22 cellular contexts compared by ENCODE assay signal in the genomic region with DNA sequence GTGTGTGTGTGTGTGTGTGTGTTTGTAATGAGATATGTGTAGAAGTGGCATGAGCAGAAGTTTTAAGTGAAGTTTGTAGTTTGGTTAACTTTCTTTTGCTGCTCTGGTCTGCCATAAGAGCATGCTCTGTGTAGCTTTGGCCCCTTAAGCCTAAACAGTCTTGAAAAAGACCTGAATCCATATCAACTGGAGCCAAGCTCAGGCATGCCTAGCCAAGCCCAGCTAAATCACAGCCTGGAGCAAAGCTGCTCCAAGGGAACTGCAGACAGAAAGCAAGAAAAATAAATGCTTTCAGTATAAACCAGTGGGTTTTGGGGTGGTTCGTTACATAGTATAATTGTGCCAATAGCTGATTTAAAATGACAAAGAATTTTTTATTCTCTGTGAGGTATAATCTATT.
DNase-seq lines count a peak whose midpoint lies in the region; ATAC-seq and TF ChIP-seq lines count a peak whose summit lies in the region.
"Had no signal": no experiment of that assay in that cellular context is flagged by ENCODE, and none has a peak within 500 bp of the region (broad histone marks: within the 10 kb centered on the region; RNA-seq: fewer than 3 reads in every experiment).

No MANE protein-coding gene starts in this region.

- TF ChIP-seq CTCF in epithelial cell of esophagus (IDR thresholded peaks at IDR 0.05; ENCODE audit: insufficient read depth, low read depth, low read length, missing control alignments) (no peak), neural progenitor cell (IDR thresholded peaks at IDR 0.05) (no peak)

- H3K4me3 Mint-ChIP-seq in neural progenitor cell, result no peak overlapping the region
- no peak overlapping the region for H3K4me3 Mint-ChIP-seq in activated T-cell treated with anti-CD3 and anti-CD28 coated beads, Interleukin-2, amount 50 U/mL, for 72 hours
- H3K4me3 Mint-ChIP-seq: CD4-positive, alpha-beta T cell had no signal

- no peaks in the 10 kb centered on the region for H3K9me3 ChIP-seq in Karpas-422 (ENCODE audit: low read length)
- H3K9me3 ChIP-seq in neural progenitor cell (ENCODE audit: low read depth), result no peaks in the 10 kb centered on the region
- H3K9me3 ChIP-seq: BLaER1 treated with 17β-estradiol and CSF1 and Interleukin-3, amounts not matched to agents 10 nM and 100 nM had no signal

- no peaks in the 10 kb centered on the region for H3K9me2 ChIP-seq in Karpas-422 (replicated peaks; ENCODE audit: insufficient read depth, low read length)

- H3K4me3 ChIP-seq in Karpas-422 (ENCODE audit: low read length) (no peak overlapping the region), epithelial cell of esophagus (ENCODE audit: low read length) (no peak overlapping the region), neural progenitor cell (no peak overlapping the region)
- H3K4me3 ChIP-seq: BLaER1 treated with 17β-estradiol and CSF1 and Interleukin-3, amounts not matched to agents 10 nM and 100 nM had no signal

- H2AFZ ChIP-seq in Karpas-422 (ENCODE audit: low read length) (peak overlapping the region; percentile 78; the same call in 1 of the 2 replicates), neural progenitor cell (replicated peaks) (peak overlapping the region; percentile 9)

- H3F3A ChIP-seq in neural progenitor cell (ENCODE audit: low read depth), result no peaks in the 10 kb centered on the region

- no peaks in the 10 kb centered on the region for H3K79me2 ChIP-seq in Karpas-422 (ENCODE audit: low read length)
- no peaks in the 10 kb centered on the region for H3K79me2 ChIP-seq in neural progenitor cell (ENCODE audit: low read depth)

- H3K4me1 ChIP-seq in Karpas-422 (ENCODE audit: low read length) (no peaks in the 10 kb centered on the region), neural progenitor cell (no peaks in the 10 kb centered on the region)
- H3K4me1 ChIP-seq: BLaER1 treated with 17β-estradiol and CSF1 and Interleukin-3, amounts not matched to agents 10 nM and 100 nM had no signal

- H3K9ac ChIP-seq in Karpas-422 (ENCODE audit: low read length), result no peak overlapping the region
- no peak overlapping the region for H3K9ac ChIP-seq in neural progenitor cell
- H3K9ac ChIP-seq: BLaER1 treated with 17β-estradiol and CSF1 and Interleukin-3, amounts not matched to agents 10 nM and 100 nM had no signal

- no peak overlapping the region for H3K27ac Mint-ChIP-seq in neural progenitor cell
- H3K27ac Mint-ChIP-seq in activated T-cell treated with anti-CD3 and anti-CD28 coated beads, Interleukin-2, amount 50 U/mL, for 72 hours, result no peak overlapping the region
- H3K27ac Mint-ChIP-seq: CD4-positive, alpha-beta T cell had no signal

- ATAC-seq in activated T-cell treated with anti-CD3 and anti-CD28 coated beads, Interleukin-2, amount 50 U/mL, for 72 hours (replicated peaks in 1 of 2), result no peak
- ATAC-seq in GM21423 (IDR thresholded peaks at IDR 0.05; ENCODE audit: unreplicated experiment), result no peak
- ATAC-seq: Panc1 had no signal

- H3K4me2 ChIP-seq in Karpas-422 (ENCODE audit: low read depth, low read length, poor library complexity, severe bottlenecking) (no peak overlapping the region), neural progenitor cell (no peak overlapping the region)
- H3K4me2 ChIP-seq: BLaER1 treated with 17β-estradiol and CSF1 and Interleukin-3, amounts not matched to agents 10 nM and 100 nM had no signal

- no peaks in the 10 kb centered on the region for H3K36me3 ChIP-seq in Karpas-422 (ENCODE audit: insufficient read depth, low read length)
- no peaks in the 10 kb centered on the region for H3K36me3 ChIP-seq in neural progenitor cell
- H3K36me3 ChIP-seq: BLaER1 treated with 17β-estradiol and CSF1 and Interleukin-3, amounts not matched to agents 10 nM and 100 nM had no signal

- no peak overlapping the region for H3K27ac ChIP-seq in Karpas-422 (ENCODE audit: low read length)
- H3K27ac ChIP-seq in neural progenitor cell, result no peak overlapping the region
- H3K27ac ChIP-seq: BLaER1 treated with 17β-estradiol and CSF1 and Interleukin-3, amounts not matched to agents 10 nM and 100 nM; HL-60; RWPE1 had no signal

- no peaks in the 10 kb centered on the region for H3K36me3 Mint-ChIP-seq in neural progenitor cell
- no peaks in the 10 kb centered on the region for H3K36me3 Mint-ChIP-seq in activated T-cell treated with anti-CD3 and anti-CD28 coated beads, Interleukin-2, amount 50 U/mL, for 72 hours (ENCODE audit: insufficient read depth in 2 of 2)

- H3K9me3 Mint-ChIP-seq in neural progenitor cell, result peaks cover 2% of the 10 kb centered on the region
- H3K9me3 Mint-ChIP-seq in activated T-cell treated with anti-CD3 and anti-CD28 coated beads, Interleukin-2, amount 50 U/mL, for 72 hours, result peaks cover 6 to 7% of the 10 kb centered on the region in 2 donors

- DNase-seq in NCI-H82 (lab: John Stamatoyannopoulos, UW), result peak; percentile 20
- DNase-seq in NCI-H82 treated with DMSO at 0.1 percent for 48 hours (lab: John Stamatoyannopoulos, UW; ENCODE audit: unreplicated experiment), result no peak
- DNase-seq in Karpas-422, result no peak
- peak; percentile 65 for DNase-seq in epithelial cell of esophagus (ENCODE audit: low read depth)
- peak; percentile 9 for DNase-seq in neural progenitor cell (ENCODE audit: low spot score)
- DNase-seq in NCI-H1436 treated with DMSO at 0.1 percent for 48 hours (lab: John Stamatoyannopoulos, UW), result no peak
- no peak for DNase-seq in activated T-cell treated with anti-CD3 and anti-CD28 coated beads, Interleukin-2, amount 50 U/mL, for 72 hours
- DNase-seq: AML-193; CD4-positive, alpha-beta T cell; COR-L47; DMS53; NCI-H1092 treated with DMSO at 0.1 percent for 48 hours; NCI-H187; NCI-H2081 treated with DMSO at 0.1 percent for 48 hours; NCI-H524; NCI-H774; SHP77 had no signal

- no peaks in the 10 kb centered on the region for H3K4me1 Mint-ChIP-seq in neural progenitor cell
- no peaks in the 10 kb centered on the region for H3K4me1 Mint-ChIP-seq in activated T-cell treated with anti-CD3 and anti-CD28 coated beads, Interleukin-2, amount 50 U/mL, for 72 hours (ENCODE audit: low read depth)

- no peaks in the 10 kb centered on the region for H3K27me3 Mint-ChIP-seq in neural progenitor cell (ENCODE audit: insufficient read depth, low read depth)
- H3K27me3 Mint-ChIP-seq in activated T-cell treated with anti-CD3 and anti-CD28 coated beads, Interleukin-2, amount 50 U/mL, for 72 hours (ENCODE audit: low read depth), result no peaks in the 10 kb centered on the region
- H3K27me3 Mint-ChIP-seq: CD4-positive, alpha-beta T cell had no signal

- no peaks in the 10 kb centered on the region for H3K27me3 ChIP-seq in Karpas-422 (ENCODE audit: low read length)
- no peaks in the 10 kb centered on the region for H3K27me3 ChIP-seq in neural progenitor cell
- H3K27me3 ChIP-seq: BLaER1 treated with 17β-estradiol and CSF1 and Interleukin-3, amounts not matched to agents 10 nM and 100 nM had no signal

- no peaks in the 10 kb centered on the region for H4K20me1 ChIP-seq in Karpas-422 (ENCODE audit: insufficient read depth, low read depth, low read length)
- no peaks in the 10 kb centered on the region for H4K20me1 ChIP-seq in neural progenitor cell (ENCODE audit: low read depth)
- H4K20me1 ChIP-seq: BLaER1 treated with 17β-estradiol and CSF1 and Interleukin-3, amounts not matched to agents 10 nM and 100 nM had no signal

Comparison
In these comparisons a context has a peak if more than half of its experiments do, and no peak if none do; other contexts are left out.
1. DNase-seq: peak in NCI-H82 (single experiment), epithelial cell of esophagus (single experiment) and neural progenitor cell (single experiment); none in NCI-H82 treated with DMSO at 0.1 percent for 48 hours (single experiment), Karpas-422 (single experiment), NCI-H1436 treated with DMSO at 0.1 percent for 48 hours (single experiment) and activated T-cell treated with anti-CD3 and anti-CD28 coated beads, Interleukin-2, amount 50 U/mL, for 72 hours (0 of 2).